Comparison of ENCODE assay signal across 1 cellular context in the genomic region with DNA sequence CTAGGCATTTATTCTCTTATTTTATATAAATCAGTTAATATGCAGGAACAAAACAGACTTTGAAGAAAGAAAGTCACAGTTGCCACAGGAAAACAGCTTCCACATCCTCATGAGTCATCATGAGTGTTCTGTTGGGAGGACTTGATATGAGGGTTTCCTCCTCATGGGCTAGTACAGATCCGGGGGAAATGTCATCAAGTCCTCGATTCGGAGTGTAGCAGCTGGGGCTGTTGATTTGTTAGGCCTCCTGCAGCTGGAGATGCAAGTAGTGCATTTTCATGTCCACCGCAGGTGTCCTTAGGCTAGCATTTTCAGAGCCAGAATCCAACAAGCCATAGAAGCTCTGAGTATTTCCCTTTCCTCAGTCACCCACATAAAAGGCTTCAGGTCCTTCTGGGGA.
TF ChIP-seq lines count a peak whose summit lies in the region.

No MANE protein-coding gene starts in this region.

TF ChIP-seq in K562, 482 proteins besides CTCF, POLR2A, EP300 and RAD21 (continued from another document and continues in another):
- peak; percentile 84 for TF ChIP-seq TEAD4 (IDR thresholded peaks at IDR 0.05; ENCODE audit: low read length)
- TF ChIP-seq TEAD4 (CRISPR knock-in tag; IDR thresholded peaks at IDR 0.05; ENCODE audit: borderline replicate concordance) = no peak
- no peak for TF ChIP-seq BCL6 (CRISPR knock-in tag; IDR thresholded peaks at IDR 0.05)
- no peak for TF ChIP-seq SIN3B (IDR thresholded peaks at IDR 0.05; ENCODE audit: low read depth)
- 0 out of 2 replicates have a peak, but pooled peaks have one; percentile 54 for TF ChIP-seq RUNX1 (IDR thresholded peaks at IDR 0.05; ENCODE audit: low read depth)
- no peak for TF ChIP-seq ZFP36 (IDR thresholded peaks at IDR 0.05; ENCODE audit: low read depth, low read length, partially characterized antibody)
- TF ChIP-seq CBFB (CRISPR knock-in tag; IDR thresholded peaks at IDR 0.05) = no peak
- TF ChIP-seq XRCC3 (IDR thresholded peaks at IDR 0.05) = no peak
- TF ChIP-seq ZC3H11A (IDR thresholded peaks at IDR 0.05; ENCODE audit: low read depth, low read length) = no peak
- peak in 1 of 2 experiments; percentile 45; a peak in 1 of 3 replicates for TF ChIP-seq CBX3 (IDR thresholded peaks at IDR 0.05; ENCODE audit: borderline replicate concordance in 1 of 2, low read length in 2 of 2)
- TF ChIP-seq ETV6 (IDR thresholded peaks at IDR 0.05; ENCODE audit: borderline replicate concordance in 1 of 2, low read depth in 2 of 2, low read length in 1 of 2) = peak; percentile 53 to 95; a peak in 2 of 4 replicates
- no peak for TF ChIP-seq ETV6 (CRISPR knock-in tag; IDR thresholded peaks at IDR 0.05; ENCODE audit: borderline replicate concordance)
- TF ChIP-seq, protein P1, sequence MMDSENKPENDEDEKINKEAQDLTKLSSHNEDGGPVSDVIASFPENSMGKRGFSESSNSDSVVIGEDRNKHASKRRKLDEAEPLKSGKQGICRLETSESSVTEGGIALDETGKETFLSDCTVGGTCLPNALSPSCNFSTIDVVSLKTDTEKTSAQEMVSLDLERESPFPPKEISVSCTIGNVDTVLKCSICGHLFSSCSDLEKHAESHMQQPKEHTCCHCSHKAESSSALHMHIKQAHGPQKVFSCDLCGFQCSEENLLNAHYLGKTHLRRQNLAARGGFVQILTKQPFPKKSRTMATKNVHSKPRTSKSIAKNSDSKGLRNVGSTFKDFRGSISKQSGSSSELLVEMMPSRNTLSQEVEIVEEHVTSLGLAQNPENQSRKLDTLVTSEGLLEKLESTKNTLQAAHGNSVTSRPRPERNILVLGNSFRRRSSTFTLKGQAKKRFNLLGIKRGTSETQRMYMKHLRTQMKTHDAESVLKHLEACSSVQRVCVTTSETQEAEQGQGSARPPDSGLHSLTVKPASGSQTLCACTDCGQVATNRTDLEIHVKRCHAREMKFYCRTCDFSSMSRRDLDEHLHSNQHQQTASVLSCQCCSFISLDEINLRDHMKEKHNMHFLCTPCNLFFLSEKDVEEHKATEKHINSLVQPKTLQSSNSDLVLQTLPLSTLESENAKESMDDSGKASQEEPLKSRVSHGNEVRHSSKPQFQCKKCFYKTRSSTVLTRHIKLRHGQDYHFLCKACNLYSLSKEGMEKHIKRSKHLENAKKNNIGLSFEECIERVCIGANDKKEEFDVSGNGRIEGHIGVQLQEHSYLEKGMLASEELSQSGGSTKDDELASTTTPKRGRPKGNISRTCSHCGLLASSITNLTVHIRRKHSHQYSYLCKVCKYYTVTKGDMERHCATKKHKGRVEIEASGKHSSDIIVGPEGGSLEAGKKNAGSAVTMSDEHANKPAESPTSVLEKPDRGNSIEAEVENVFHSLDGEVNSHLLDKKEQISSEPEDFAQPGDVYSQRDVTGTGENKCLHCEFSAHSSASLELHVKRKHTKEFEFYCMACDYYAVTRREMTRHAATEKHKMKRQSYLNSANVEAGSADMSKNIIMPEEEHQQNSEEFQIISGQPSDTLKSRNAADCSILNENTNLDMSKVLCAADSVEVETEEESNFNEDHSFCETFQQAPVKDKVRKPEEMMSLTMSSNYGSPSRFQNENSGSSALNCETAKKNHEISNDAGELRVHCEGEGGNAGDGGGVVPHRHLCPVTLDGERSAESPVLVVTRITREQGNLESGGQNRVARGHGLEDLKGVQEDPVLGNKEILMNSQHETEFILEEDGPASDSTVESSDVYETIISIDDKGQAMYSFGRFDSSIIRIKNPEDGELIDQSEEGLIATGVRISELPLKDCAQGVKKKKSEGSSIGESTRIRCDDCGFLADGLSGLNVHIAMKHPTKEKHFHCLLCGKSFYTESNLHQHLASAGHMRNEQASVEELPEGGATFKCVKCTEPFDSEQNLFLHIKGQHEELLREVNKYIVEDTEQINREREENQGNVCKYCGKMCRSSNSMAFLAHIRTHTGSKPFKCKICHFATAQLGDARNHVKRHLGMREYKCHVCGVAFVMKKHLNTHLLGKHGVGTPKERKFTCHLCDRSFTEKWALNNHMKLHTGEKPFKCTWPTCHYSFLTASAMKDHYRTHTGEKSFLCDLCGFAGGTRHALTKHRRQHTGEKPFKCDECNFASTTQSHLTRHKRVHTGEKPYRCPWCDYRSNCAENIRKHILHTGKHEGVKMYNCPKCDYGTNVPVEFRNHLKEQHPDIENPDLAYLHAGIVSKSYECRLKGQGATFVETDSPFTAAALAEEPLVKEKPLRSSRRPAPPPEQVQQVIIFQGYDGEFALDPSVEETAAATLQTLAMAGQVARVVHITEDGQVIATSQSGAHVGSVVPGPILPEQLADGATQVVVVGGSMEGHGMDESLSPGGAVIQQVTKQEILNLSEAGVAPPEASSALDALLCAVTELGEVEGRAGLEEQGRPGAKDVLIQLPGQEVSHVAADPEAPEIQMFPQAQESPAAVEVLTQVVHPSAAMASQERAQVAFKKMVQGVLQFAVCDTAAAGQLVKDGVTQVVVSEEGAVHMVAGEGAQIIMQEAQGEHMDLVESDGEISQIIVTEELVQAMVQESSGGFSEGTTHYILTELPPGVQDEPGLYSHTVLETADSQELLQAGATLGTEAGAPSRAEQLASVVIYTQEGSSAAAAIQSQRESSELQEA (IDR thresholded peaks at IDR 0.05; ENCODE audit: low read depth) = no peak
- peak; percentile 75 for TF ChIP-seq TAL1 (IDR thresholded peaks at IDR 0.05)
- TF ChIP-seq, protein P2, sequence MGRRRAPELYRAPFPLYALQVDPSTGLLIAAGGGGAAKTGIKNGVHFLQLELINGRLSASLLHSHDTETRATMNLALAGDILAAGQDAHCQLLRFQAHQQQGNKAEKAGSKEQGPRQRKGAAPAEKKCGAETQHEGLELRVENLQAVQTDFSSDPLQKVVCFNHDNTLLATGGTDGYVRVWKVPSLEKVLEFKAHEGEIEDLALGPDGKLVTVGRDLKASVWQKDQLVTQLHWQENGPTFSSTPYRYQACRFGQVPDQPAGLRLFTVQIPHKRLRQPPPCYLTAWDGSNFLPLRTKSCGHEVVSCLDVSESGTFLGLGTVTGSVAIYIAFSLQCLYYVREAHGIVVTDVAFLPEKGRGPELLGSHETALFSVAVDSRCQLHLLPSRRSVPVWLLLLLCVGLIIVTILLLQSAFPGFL (CRISPR knock-in tag; IDR thresholded peaks at IDR 0.05) = no peak
- TF ChIP-seq KLF16 (IDR thresholded peaks at IDR 0.05) = peak; percentile 60; the same call in 1 of the 2 replicates
- TF ChIP-seq L3MBTL2 (IDR thresholded peaks at IDR 0.05) = peak; percentile 46; the same call in 1 of the 2 replicates
- TF ChIP-seq, protein P3, sequence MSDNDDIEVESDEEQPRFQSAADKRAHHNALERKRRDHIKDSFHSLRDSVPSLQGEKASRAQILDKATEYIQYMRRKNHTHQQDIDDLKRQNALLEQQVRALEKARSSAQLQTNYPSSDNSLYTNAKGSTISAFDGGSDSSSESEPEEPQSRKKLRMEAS (CRISPR knock-in tag; IDR thresholded peaks at IDR 0.05) = no peak
- TF ChIP-seq, protein P4, sequence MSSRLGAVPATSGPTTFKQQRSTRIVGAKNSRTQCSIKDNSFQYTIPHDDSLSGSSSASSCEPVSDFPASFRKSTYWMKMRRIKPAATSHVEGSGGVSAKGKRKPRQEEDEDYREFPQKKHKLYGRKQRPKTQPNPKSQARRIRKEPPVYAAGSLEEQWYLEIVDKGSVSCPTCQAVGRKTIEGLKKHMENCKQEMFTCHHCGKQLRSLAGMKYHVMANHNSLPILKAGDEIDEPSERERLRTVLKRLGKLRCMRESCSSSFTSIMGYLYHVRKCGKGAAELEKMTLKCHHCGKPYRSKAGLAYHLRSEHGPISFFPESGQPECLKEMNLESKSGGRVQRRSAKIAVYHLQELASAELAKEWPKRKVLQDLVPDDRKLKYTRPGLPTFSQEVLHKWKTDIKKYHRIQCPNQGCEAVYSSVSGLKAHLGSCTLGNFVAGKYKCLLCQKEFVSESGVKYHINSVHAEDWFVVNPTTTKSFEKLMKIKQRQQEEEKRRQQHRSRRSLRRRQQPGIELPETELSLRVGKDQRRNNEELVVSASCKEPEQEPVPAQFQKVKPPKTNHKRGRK (tag; IDR thresholded peaks at IDR 0.05) = no peak
- TF ChIP-seq TCF7 (IDR thresholded peaks at IDR 0.05; ENCODE audit: borderline replicate concordance) = no peak
- peak; percentile 57; the same call in 1 of the 2 replicates for TF ChIP-seq ZBTB17 (CRISPR knock-in tag; IDR thresholded peaks at IDR 0.05)
- peak; percentile 87 for TF ChIP-seq SMAD4 (CRISPR knock-in tag; conservative IDR thresholded peaks at IDR 0.05)
- peak; percentile 54 for TF ChIP-seq TAF9B (IDR thresholded peaks at IDR 0.05; ENCODE audit: partially characterized antibody)
- no peak for TF ChIP-seq PURB (CRISPR knock-in tag; IDR thresholded peaks at IDR 0.05; ENCODE audit: low read depth)
- no peak for TF ChIP-seq ATF1 (CRISPR knock-in tag; IDR thresholded peaks at IDR 0.05)
- TF ChIP-seq ATF1 (tag; IDR thresholded peaks at IDR 0.05) = peak; percentile 43; the same call in 1 of the 2 replicates
- TF ChIP-seq ZNF165 (CRISPR knock-in tag; IDR thresholded peaks at IDR 0.05; ENCODE audit: borderline replicate concordance) = no peak
- TF ChIP-seq NR1H2 (CRISPR knock-in tag; IDR thresholded peaks at IDR 0.05) = no peak
- TF ChIP-seq, protein P5, sequence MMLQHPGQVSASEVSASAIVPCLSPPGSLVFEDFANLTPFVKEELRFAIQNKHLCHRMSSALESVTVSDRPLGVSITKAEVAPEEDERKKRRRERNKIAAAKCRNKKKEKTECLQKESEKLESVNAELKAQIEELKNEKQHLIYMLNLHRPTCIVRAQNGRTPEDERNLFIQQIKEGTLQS (IDR thresholded peaks at IDR 0.05) = peak; percentile 93
- TF ChIP-seq, protein P5 (CRISPR knock-in tag; conservative IDR thresholded peaks at IDR 0.05) = no peak
- no peak for TF ChIP-seq TFAM (CRISPR knock-in tag; conservative IDR thresholded peaks at IDR 0.05)
- TF ChIP-seq MTF1 (CRISPR knock-in tag; IDR thresholded peaks at IDR 0.05; ENCODE audit: borderline replicate concordance) = no peak
- TF ChIP-seq C11orf30 (IDR thresholded peaks at IDR 0.05; ENCODE audit: low read depth) = peak; percentile 83
- peak; percentile 82 for TF ChIP-seq NCOR1 (IDR thresholded peaks at IDR 0.05)
- peak; percentile 97 for TF ChIP-seq ZSCAN29 (IDR thresholded peaks at IDR 0.05)
- TF ChIP-seq DPF2 (IDR thresholded peaks at IDR 0.05) = peak; percentile 87
- TF ChIP-seq, protein P6, sequence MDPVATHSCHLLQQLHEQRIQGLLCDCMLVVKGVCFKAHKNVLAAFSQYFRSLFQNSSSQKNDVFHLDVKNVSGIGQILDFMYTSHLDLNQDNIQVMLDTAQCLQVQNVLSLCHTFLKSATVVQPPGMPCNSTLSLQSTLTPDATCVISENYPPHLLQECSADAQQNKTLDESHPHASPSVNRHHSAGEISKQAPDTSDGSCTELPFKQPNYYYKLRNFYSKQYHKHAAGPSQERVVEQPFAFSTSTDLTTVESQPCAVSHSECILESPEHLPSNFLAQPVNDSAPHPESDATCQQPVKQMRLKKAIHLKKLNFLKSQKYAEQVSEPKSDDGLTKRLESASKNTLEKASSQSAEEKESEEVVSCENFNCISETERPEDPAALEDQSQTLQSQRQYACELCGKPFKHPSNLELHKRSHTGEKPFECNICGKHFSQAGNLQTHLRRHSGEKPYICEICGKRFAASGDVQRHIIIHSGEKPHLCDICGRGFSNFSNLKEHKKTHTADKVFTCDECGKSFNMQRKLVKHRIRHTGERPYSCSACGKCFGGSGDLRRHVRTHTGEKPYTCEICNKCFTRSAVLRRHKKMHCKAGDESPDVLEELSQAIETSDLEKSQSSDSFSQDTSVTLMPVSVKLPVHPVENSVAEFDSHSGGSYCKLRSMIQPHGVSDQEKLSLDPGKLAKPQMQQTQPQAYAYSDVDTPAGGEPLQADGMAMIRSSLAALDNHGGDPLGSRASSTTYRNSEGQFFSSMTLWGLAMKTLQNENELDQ (CRISPR knock-in tag; IDR thresholded peaks at IDR 0.05; ENCODE audit: borderline replicate concordance) = no peak
- TF ChIP-seq NR4A1 (CRISPR knock-in tag; IDR thresholded peaks at IDR 0.05) = no peak
- 0 out of 2 replicates have a peak, but pooled peaks have one; percentile 36 for TF ChIP-seq NR4A1 (tag; IDR thresholded peaks at IDR 0.05)
- TF ChIP-seq JUNB (CRISPR knock-in tag; conservative IDR thresholded peaks at IDR 0.05) = peak; percentile 50; the same call in 1 of the 2 replicates
- TF ChIP-seq, protein P7, sequence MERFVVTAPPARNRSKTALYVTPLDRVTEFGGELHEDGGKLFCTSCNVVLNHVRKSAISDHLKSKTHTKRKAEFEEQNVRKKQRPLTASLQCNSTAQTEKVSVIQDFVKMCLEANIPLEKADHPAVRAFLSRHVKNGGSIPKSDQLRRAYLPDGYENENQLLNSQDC (CRISPR knock-in tag; IDR thresholded peaks at IDR 0.05) = no peak
- TF ChIP-seq ZC3H4 (CRISPR knock-in tag; IDR thresholded peaks at IDR 0.05; ENCODE audit: borderline replicate concordance) = no peak
- TF ChIP-seq, protein P8, sequence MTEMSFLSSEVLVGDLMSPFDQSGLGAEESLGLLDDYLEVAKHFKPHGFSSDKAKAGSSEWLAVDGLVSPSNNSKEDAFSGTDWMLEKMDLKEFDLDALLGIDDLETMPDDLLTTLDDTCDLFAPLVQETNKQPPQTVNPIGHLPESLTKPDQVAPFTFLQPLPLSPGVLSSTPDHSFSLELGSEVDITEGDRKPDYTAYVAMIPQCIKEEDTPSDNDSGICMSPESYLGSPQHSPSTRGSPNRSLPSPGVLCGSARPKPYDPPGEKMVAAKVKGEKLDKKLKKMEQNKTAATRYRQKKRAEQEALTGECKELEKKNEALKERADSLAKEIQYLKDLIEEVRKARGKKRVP (CRISPR knock-in tag; IDR thresholded peaks at IDR 0.05) = no peak
- peak; percentile 24; the same call in 1 of the 2 replicates for TF ChIP-seq CC2D1A (IDR thresholded peaks at IDR 0.05)
- TF ChIP-seq ZNF766 (CRISPR knock-in tag; conservative IDR thresholded peaks at IDR 0.05) = peak; percentile 81
- TF ChIP-seq CTBP1 (IDR thresholded peaks at IDR 0.05; ENCODE audit: borderline replicate concordance) = peak; percentile 37; the same call in 1 of the 2 replicates
- TF ChIP-seq, protein P9, sequence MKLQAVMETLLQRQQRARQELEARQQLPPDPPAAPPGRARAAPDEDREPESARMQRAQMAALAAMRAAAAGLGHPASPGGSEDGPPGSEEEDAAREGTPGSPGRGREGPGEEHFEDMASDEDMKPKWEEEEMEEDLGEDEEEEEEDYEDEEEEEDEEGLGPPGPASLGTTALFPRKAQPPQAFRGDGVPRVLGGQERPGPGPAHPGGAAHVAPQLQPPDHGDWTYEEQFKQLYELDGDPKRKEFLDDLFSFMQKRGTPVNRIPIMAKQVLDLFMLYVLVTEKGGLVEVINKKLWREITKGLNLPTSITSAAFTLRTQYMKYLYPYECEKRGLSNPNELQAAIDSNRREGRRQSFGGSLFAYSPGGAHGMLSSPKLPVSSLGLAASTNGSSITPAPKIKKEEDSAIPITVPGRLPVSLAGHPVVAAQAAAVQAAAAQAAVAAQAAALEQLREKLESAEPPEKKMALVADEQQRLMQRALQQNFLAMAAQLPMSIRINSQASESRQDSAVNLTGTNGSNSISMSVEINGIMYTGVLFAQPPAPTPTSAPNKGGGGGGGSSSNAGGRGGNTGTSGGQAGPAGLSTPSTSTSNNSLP (IDR thresholded peaks at IDR 0.05; ENCODE audit: borderline replicate concordance, low read depth, low read length) = peak; percentile 85
- TF ChIP-seq RCOR1 (IDR thresholded peaks at IDR 0.05; ENCODE audit: borderline replicate concordance in 1 of 2, low read depth in 2 of 2, low read length in 2 of 2) = peak in 1 of 2 experiments; percentile 77; a peak in 2 of 4 replicates
- TF ChIP-seq CHCHD3 (CRISPR knock-in tag; IDR thresholded peaks at IDR 0.05) = no peak
- TF ChIP-seq HDAC3 (IDR thresholded peaks at IDR 0.05; ENCODE audit: borderline replicate concordance, partially characterized antibody) = peak; percentile 46
- TF ChIP-seq CBFA2T2 (conservative IDR thresholded peaks at IDR 0.05) = peak; percentile 90
